In the genomic region with DNA sequence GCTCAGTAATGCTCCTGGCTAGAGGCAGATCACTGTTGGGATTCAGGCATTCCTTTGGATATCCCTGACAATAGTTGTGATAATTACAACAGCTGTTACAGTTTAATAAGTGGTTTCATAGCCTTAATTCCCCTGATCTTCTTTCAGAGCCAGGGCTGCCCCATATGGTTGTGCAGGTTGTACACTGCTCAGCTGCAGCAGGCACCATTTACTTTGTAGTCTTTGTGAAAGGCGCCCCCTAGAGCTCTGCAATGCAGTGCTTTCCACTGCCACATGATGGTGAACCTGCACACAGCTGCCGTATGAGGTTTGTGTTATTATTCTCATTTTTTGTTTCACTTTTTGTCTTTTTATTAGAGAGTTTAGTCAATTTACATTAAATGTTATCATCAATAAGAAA, we compare ENCODE assay signal across 8 cellular contexts.
DNase-seq lines count a peak whose midpoint lies in the region; ATAC-seq, FAIRE-seq and TF ChIP-seq lines count a peak whose summit lies in the region.

No MANE protein-coding gene starts in this region.

- H3K4me3 ChIP-seq in breast epithelium (no peak overlapping the region), HepG2 (replicated peaks in 1 of 3; ENCODE audit: insufficient read depth in 1 of 3, low read depth in 2 of 3, low read length in 3 of 3) (no peak overlapping the region)

- no peaks in the 10 kb centered on the region for H3K23me2 ChIP-seq in H9 (ENCODE audit: insufficient read length, low read depth, low read length, poor library complexity, severe bottlenecking)

- H3K9me3 Mint-ChIP-seq in MCF 10A (ENCODE audit: unreplicated experiment) (no peaks in the 10 kb centered on the region), H9 (no peaks in the 10 kb centered on the region; a peak in 1 of 5 replicates)
- no peaks in the 10 kb centered on the region for H3K9me3 Mint-ChIP-seq in activated CD4-positive, alpha-beta memory T cell treated with anti-CD3 and anti-CD28 coated beads for 36 hours

- intact Hi-C loops in MCF 10A (cut with micrococcal nuclease), result loop anchor here (1.0 to 5.0 kb wide), 3 partner anchors 238 to 360 kb away; no protein-coding TSS in a partner anchor
- intact Hi-C loops in breast epithelium (cut with DNase I; ENCODE audit: low total_unique reads), result no loop called here
- intact Hi-C loops in activated CD4-positive, alpha-beta memory T cell treated with anti-CD3 and anti-CD28 coated beads for 36 hours (cut with micrococcal nuclease), result no loop called here
- intact Hi-C loops in HepG2 (cut with micrococcal nuclease; ENCODE audit: unreplicated experiment), result no loop called here

- H4K91ac ChIP-seq in H9 (ENCODE audit: insufficient read length, low read depth, low read length), result no peak overlapping the region

- no peak for TF ChIP-seq RAD21 in HepG2 (CRISPR knock-in tag; IDR thresholded peaks at IDR 0.05)

- no peak overlapping the region for H3K4me3 Mint-ChIP-seq in MCF 10A (ENCODE audit: unreplicated experiment)
- no peak overlapping the region for H3K4me3 Mint-ChIP-seq in H9
- no peak overlapping the region for H3K4me3 Mint-ChIP-seq in activated CD4-positive, alpha-beta memory T cell treated with anti-CD3 and anti-CD28 coated beads for 36 hours

- H3K4me1 ChIP-seq in breast epithelium (no peaks in the 10 kb centered on the region), H9 (ENCODE audit: insufficient read depth, low read length) (no peaks in the 10 kb centered on the region; the same call in 1 of the 2 replicates), HepG2 (ENCODE audit: insufficient read depth, low read length) (no peaks in the 10 kb centered on the region)

- H3K9ac ChIP-seq in H9 (ENCODE audit: extremely low read depth, insufficient read length, low read length) (no peak overlapping the region), HepG2 (ENCODE audit: insufficient read depth, low read depth, low read length) (no peak overlapping the region)

- H3K79me1 ChIP-seq in H9 (ENCODE audit: insufficient read depth, low read depth, low read length, poor library complexity, severe bottlenecking), result no peaks in the 10 kb centered on the region

- DNase-seq in MCF 10A (ENCODE audit: unreplicated experiment) (peak; percentile 72), breast epithelium (ENCODE audit: low spot score in 2 of 2) (no peak), H9 (peak; percentile 58), Kasumi-1 (lab: John Stamatoyannopoulos, UW) (peak; percentile 57 to 66), HepG2 (ENCODE audit: low spot score) (peak; percentile 35), occipital lobe (lab: John Stamatoyannopoulos, UW) (no peak), GOT3 (lab: John Stamatoyannopoulos, UW) (no peak)
- peak; percentile 18 for DNase-seq in activated CD4-positive, alpha-beta memory T cell treated with anti-CD3 and anti-CD28 coated beads for 36 hours

- H3K4me2 ChIP-seq in H9 (ENCODE audit: insufficient read depth, insufficient read length, low read length) (no peak overlapping the region), HepG2 (ENCODE audit: low read depth, low read length) (no peak overlapping the region)

- no peaks in the 10 kb centered on the region for H4K20me1 ChIP-seq in H9 (ENCODE audit: control insufficient read depth, insufficient read depth, insufficient read length)
- no peaks in the 10 kb centered on the region for H4K20me1 ChIP-seq in HepG2 (ENCODE audit: insufficient read depth, low read length)

- no peak overlapping the region for H2BK15ac ChIP-seq in H9 (ENCODE audit: low read depth, low read length)

- H2AFZ ChIP-seq in H9 (ENCODE audit: low read length) (no peak overlapping the region), HepG2 (ENCODE audit: low read length) (no peak overlapping the region)

- H3K27ac Mint-ChIP-seq in MCF 10A (ENCODE audit: low read depth, unreplicated experiment) (no peak overlapping the region), H9 (no peak overlapping the region)
- no peak overlapping the region for H3K27ac Mint-ChIP-seq in activated CD4-positive, alpha-beta memory T cell treated with anti-CD3 and anti-CD28 coated beads for 36 hours

- no peak overlapping the region for H3T11ph ChIP-seq in H9 (ENCODE audit: low read length)

- H2BK5ac ChIP-seq in H9 (ENCODE audit: insufficient read length, low read length), result no peak overlapping the region

- no peak for TF ChIP-seq EP300 in HepG2 (IDR thresholded peaks at IDR 0.05; ENCODE audit: low read depth in 2 of 2, low read length in 2 of 2)
- TF ChIP-seq EP300 in HepG2 (CRISPR knock-in tag; IDR thresholded peaks at IDR 0.05; ENCODE audit: borderline replicate concordance), result no peak

- H2BK20ac ChIP-seq in H9 (ENCODE audit: low read depth, low read length, poor library complexity, severe bottlenecking), result no peak overlapping the region

- H3K36me3 ChIP-seq in breast epithelium, result no peaks in the 10 kb centered on the region
- H3K36me3 ChIP-seq in HepG2 (replicated peaks in 1 of 2; ENCODE audit: control insufficient read depth in 1 of 2, insufficient read depth in 2 of 2, low read length in 2 of 2), result no peaks in the 10 kb centered on the region

- no peak overlapping the region for H2BK12ac ChIP-seq in H9 (ENCODE audit: insufficient read length, low read depth, low read length)

- no peak overlapping the region for H3K18ac ChIP-seq in H9 (ENCODE audit: insufficient read length, low read depth, low read length)

- in situ Hi-C loops in HepG2 (cut with HindIII; ENCODE audit: extremely low pct_ligation_motif_present, low pct_unique_long_range_greater_than_20kb), result no loop called here

- TF ChIP-seq CTCF in MCF 10A (IDR thresholded peaks at IDR 0.05; ENCODE audit: unreplicated experiment) (peak; percentile 92), breast epithelium (IDR thresholded peaks at IDR 0.05) (peak in 1 of 3 donors; percentile 20), H9 (conservative IDR thresholded peaks at IDR 0.05) (peak; percentile 85), HepG2 (CRISPR knock-in tag; IDR thresholded peaks at IDR 0.05) (peak; percentile 44)

- H3K27me3 ChIP-seq in breast epithelium (no peaks in the 10 kb centered on the region), H9 (ENCODE audit: insufficient read depth, low read length) (no peaks in the 10 kb centered on the region), HepG2 (ENCODE audit: control insufficient read depth in 1 of 2, insufficient read depth in 2 of 2, low read length in 2 of 2) (no peaks in the 10 kb centered on the region)

- WGBS in H9 (ENCODE audit: extremely low coverage, insufficient read length, low lambda C conversion rate), result no CpG with 5 or more reads among the region's 2 CpGs
- 2% methylated on average over 2 of the region's 2 CpGs for WGBS in HepG2 (ENCODE audit: low lambda C conversion rate)

- ATAC-seq in HepG2, result peak; percentile 92

- BruUV-seq in MCF 10A (replicated peaks; lab: Mats Ljungman, UMichigan) (no TSS peak), HepG2 (replicated peaks; lab: Mats Ljungman, UMichigan) (no TSS peak)

- no peak overlapping the region for H3K23ac ChIP-seq in H9 (ENCODE audit: insufficient read length, low read depth, low read length)

- no peak overlapping the region for H4K5ac ChIP-seq in H9 (ENCODE audit: insufficient read length, low read depth, low read length)

- POLR2A ChIA-PET in MCF 10A (lab: Yijun Ruan, JAX) (no interaction called here), HepG2 (lab: Yijun Ruan, JAX) (no interaction called here)
- POLR2A ChIA-PET in activated CD4-positive, alpha-beta memory T cell treated with anti-CD3 and anti-CD28 coated beads for 36 hours (lab: Charles Lee), result no interaction called here

- H3K79me2 ChIP-seq in H9 (ENCODE audit: insufficient read depth, low read length), result no peaks in the 10 kb centered on the region
- H3K79me2 ChIP-seq in HepG2 (ENCODE audit: insufficient read depth, low read length), result no peaks in the 10 kb centered on the region

- H4K8ac ChIP-seq in H9 (replicated peaks; ENCODE audit: insufficient read length, low read depth, low read length), result no peak overlapping the region

- H3K56ac ChIP-seq in H9 (ENCODE audit: insufficient read length, low read depth, low read length), result no peak overlapping the region

- no peak overlapping the region for H2AK5ac ChIP-seq in H9 (ENCODE audit: insufficient read length, low read length)

- no peaks in the 10 kb centered on the region for H3K4me1 Mint-ChIP-seq in MCF 10A (ENCODE audit: insufficient read depth, unreplicated experiment)
- H3K4me1 Mint-ChIP-seq in H9, result no peaks in the 10 kb centered on the region
- no peaks in the 10 kb centered on the region for H3K4me1 Mint-ChIP-seq in activated CD4-positive, alpha-beta memory T cell treated with anti-CD3 and anti-CD28 coated beads for 36 hours (ENCODE audit: low read depth)

- H3K9me3 ChIP-seq in breast epithelium (no peaks in the 10 kb centered on the region), H9 (ENCODE audit: control insufficient read depth, low read depth, low read length) (no peaks in the 10 kb centered on the region), HepG2 (ENCODE audit: low read length) (0 out of 2 replicates have a peak, but pooled peaks cover 4% of the 10 kb centered on the region)

- H3K27ac ChIP-seq in breast epithelium, result no peak overlapping the region
- H3K27ac ChIP-seq in H9 (ENCODE audit: insufficient read length, low read depth, low read length), result no peak overlapping the region
- H3K27ac ChIP-seq in HepG2 (ENCODE audit: extremely low read length, insufficient read depth, low read length), result no peak overlapping the region

- TF ChIP-seq POLR2A in breast epithelium (IDR thresholded peaks at IDR 0.05) (no peak), HepG2 (IDR thresholded peaks at IDR 0.05; ENCODE audit: insufficient read depth in 1 of 2, low read depth in 2 of 2, low read length in 2 of 2) (no peak)

- CTCF ChIA-PET in MCF 10A (lab: Yijun Ruan, JAX) (interaction anchor here (0.5 to 2.6 kb wide), 12 partner anchors 12 to 1578 kb away, joined by 3 to 10 read pairs (median 3); no protein-coding TSS in a partner anchor), HepG2 (lab: Yijun Ruan, JAX; ENCODE audit: low intra/inter-chr PET ratio, low total read pairs) (no interaction called here)
- CTCF ChIA-PET in activated CD4-positive, alpha-beta memory T cell treated with anti-CD3 and anti-CD28 coated beads for 36 hours (lab: Charles Lee), result no interaction called here

- H3K14ac ChIP-seq in H9 (ENCODE audit: insufficient read depth, low read length), result no peak overlapping the region

- no peak overlapping the region for H2BK120ac ChIP-seq in H9 (ENCODE audit: low read depth, low read length, poor library complexity, severe bottlenecking)

- no peaks in the 10 kb centered on the region for H3K36me3 Mint-ChIP-seq in MCF 10A (ENCODE audit: insufficient read depth, unreplicated experiment)
- H3K36me3 Mint-ChIP-seq in H9 (ENCODE audit: insufficient read depth in 1 of 3, low read depth in 3 of 3), result no peaks in the 10 kb centered on the region; a peak in 1 of 7 replicates
- no peaks in the 10 kb centered on the region for H3K36me3 Mint-ChIP-seq in activated CD4-positive, alpha-beta memory T cell treated with anti-CD3 and anti-CD28 coated beads for 36 hours

- no peak for FAIRE-seq in HepG2 (lab: Jason Lieb, UNC)

- no peak overlapping the region for H3K4ac ChIP-seq in H9 (ENCODE audit: low read depth, low read length)

- peaks cover 34% of the 10 kb centered on the region for H3K27me3 Mint-ChIP-seq in MCF 10A (ENCODE audit: insufficient read depth, unreplicated experiment)
- no peaks in the 10 kb centered on the region for H3K27me3 Mint-ChIP-seq in H9 (ENCODE audit: low read depth)
- H3K27me3 Mint-ChIP-seq in activated CD4-positive, alpha-beta memory T cell treated with anti-CD3 and anti-CD28 coated beads for 36 hours, result peaks cover 2% of the 10 kb centered on the region

TF ChIP-seq in HepG2, 621 proteins besides CTCF, POLR2A, EP300 and RAD21 (continues in another document):
- peak; percentile 53 for TF ChIP-seq STAG1 (CRISPR knock-in tag; IDR thresholded peaks at IDR 0.05)

Comparison
In these comparisons a context has a peak if more than half of its experiments do, and no peak if none do; other contexts are left out.
1. DNase-seq: peak in MCF 10A (single experiment), H9 (single experiment), Kasumi-1 (2 of 2), activated CD4-positive, alpha-beta memory T cell treated with anti-CD3 and anti-CD28 coated beads for 36 hours (single experiment) and HepG2 (single experiment); none in breast epithelium (0 of 2), occipital lobe (single experiment) and GOT3 (single experiment).